ENCODE assay signal across 8 cellular contexts in genomic region chr15:80780416-80781221, GRCh38. TPM values are rescaled to one million over a fixed set of nuclear protein-coding genes. Genes with fewer than 3 reads are reported as not detected.
DNase-seq lines count a peak whose midpoint lies in the region; TF ChIP-seq lines count a peak whose summit lies in the region.

No MANE protein-coding gene starts in this region.

- CTCF ChIA-PET in activated CD4-positive, alpha-beta T cell treated with anti-CD3 and anti-CD28 coated beads, Interleukin-2, amount 10 ng/mL, durations not matched to agents 7 days and 5 days (lab: Charles Lee), result interaction anchor here (1.2 kb wide), 1 partner anchor 190 kb away, joined by 4 read pairs; no protein-coding TSS in a partner anchor

- H3K36me3 ChIP-seq in WERI-Rb-1 (no peaks in the 10 kb centered on the region), rectal smooth muscle tissue (ENCODE audit: control insufficient read depth, insufficient read depth, low read length) (no peaks in the 10 kb centered on the region)

- H3K4me3 ChIP-seq in WERI-Rb-1 (ENCODE audit: low read depth, low read length), result peak overlapping the region; percentile 57
- H3K4me3 ChIP-seq in fibroblast of pulmonary artery (replicated peaks; ENCODE audit: low read depth, low read length), result peak overlapping the region; percentile 66
- peak overlapping the region; percentile 60 for H3K4me3 ChIP-seq in rectal smooth muscle tissue (ENCODE audit: low read length)

- H3K9ac ChIP-seq in rectal smooth muscle tissue (ENCODE audit: low read length), result no peak overlapping the region

- H3K4me1 Mint-ChIP-seq in activated CD4-positive, alpha-beta T cell treated with anti-CD3 and anti-CD28 coated beads, Interleukin-2, amount 10 ng/mL, durations not matched to agents 7 days and 5 days, result peaks cover 26% of the 10 kb centered on the region

- no peak overlapping the region for H3K4me3 Mint-ChIP-seq in activated CD4-positive, alpha-beta T cell treated with anti-CD3 and anti-CD28 coated beads, Interleukin-2, amount 10 ng/mL, durations not matched to agents 7 days and 5 days

- peak; percentile 40 for DNase-seq in activated CD4-positive, alpha-beta T cell treated with anti-CD3 and anti-CD28 coated beads, Interleukin-2, amount 10 ng/mL, durations not matched to agents 7 days and 5 days
- no peak for DNase-seq in activated CD4-positive, alpha-beta T cell treated with anti-CD3 and anti-CD28 coated beads for 1 hour
- no peak for DNase-seq in WERI-Rb-1
- DNase-seq in fibroblast of pulmonary artery (ENCODE audit: low read depth), result peak; percentile 68
- DNase-seq in SHP77 (lab: John Stamatoyannopoulos, UW), result no peak
- DNase-seq in AML-193 (lab: John Stamatoyannopoulos, UW), result no peak
- no peak for DNase-seq in globus pallidus (ENCODE audit: low spot score)

- no peaks in the 10 kb centered on the region for H3K9me3 ChIP-seq in WERI-Rb-1 (ENCODE audit: severe bottlenecking)

- no peaks in the 10 kb centered on the region for H3K36me3 Mint-ChIP-seq in activated CD4-positive, alpha-beta T cell treated with anti-CD3 and anti-CD28 coated beads, Interleukin-2, amount 10 ng/mL, durations not matched to agents 7 days and 5 days (ENCODE audit: low read depth)

- no peaks in the 10 kb centered on the region for H3K9me3 Mint-ChIP-seq in activated CD4-positive, alpha-beta T cell treated with anti-CD3 and anti-CD28 coated beads, Interleukin-2, amount 10 ng/mL, durations not matched to agents 7 days and 5 days

- peaks cover 54% of the 10 kb centered on the region for H3K27me3 Mint-ChIP-seq in activated CD4-positive, alpha-beta T cell treated with anti-CD3 and anti-CD28 coated beads, Interleukin-2, amount 10 ng/mL, durations not matched to agents 7 days and 5 days

- TF ChIP-seq CTCF in WERI-Rb-1 (IDR thresholded peaks at IDR 0.05; ENCODE audit: low read depth, low read length) (no peak), fibroblast of pulmonary artery (IDR thresholded peaks at IDR 0.05; ENCODE audit: low read length, missing control alignments) (no peak)

- H3K27ac Mint-ChIP-seq in activated CD4-positive, alpha-beta T cell treated with anti-CD3 and anti-CD28 coated beads, Interleukin-2, amount 10 ng/mL, durations not matched to agents 7 days and 5 days, result no peak overlapping the region

- POLR2A ChIA-PET in activated CD4-positive, alpha-beta T cell treated with anti-CD3 and anti-CD28 coated beads, Interleukin-2, amount 10 ng/mL, durations not matched to agents 7 days and 5 days (lab: Charles Lee), result no interaction called here

- H3K4me1 ChIP-seq in rectal smooth muscle tissue (ENCODE audit: control insufficient read depth, insufficient read depth, low read length), result peaks cover 7% of the 10 kb centered on the region

- H3K27ac ChIP-seq in WERI-Rb-1, result no peak overlapping the region
- no peak overlapping the region for H3K27ac ChIP-seq in rectal smooth muscle tissue (ENCODE audit: low read depth, low read length)

- H3K27me3 ChIP-seq in WERI-Rb-1 (ENCODE audit: insufficient read depth, low read depth, severe bottlenecking), result peaks cover 37% of the 10 kb centered on the region
- no peaks in the 10 kb centered on the region for H3K27me3 ChIP-seq in rectal smooth muscle tissue (ENCODE audit: control insufficient read depth, insufficient read depth, low read length)

RNA-seq across cellular contexts. Expression of gene CEMIP, which starts 1.4 kb away (rescaled TPM):
- total RNA-seq in activated CD4-positive, alpha-beta T cell treated with anti-CD3 and anti-CD28 coated beads, Interleukin-2, amount 10 ng/mL, durations not matched to agents 7 days and 5 days, result not detected

Comparison
In these comparisons a context has a peak if more than half of its experiments do, and no peak if none do; other contexts are left out.
1. DNase-seq: peak in activated CD4-positive, alpha-beta T cell treated with anti-CD3 and anti-CD28 coated beads, Interleukin-2, amount 10 ng/mL, durations not matched to agents 7 days and 5 days (single experiment) and fibroblast of pulmonary artery (single experiment); none in activated CD4-positive, alpha-beta T cell treated with anti-CD3 and anti-CD28 coated beads for 1 hour (single experiment), WERI-Rb-1 (single experiment), SHP77 (0 of 2), AML-193 (0 of 2) and globus pallidus (single experiment).
2. Peak in every context shown above with its lines, with median percentiles within 50 percentile points of each other: H3K4me3 ChIP-seq.